ENCODE assay signal across 9 cellular contexts in genomic region chr16:22232277-22233049, GRCh38. TPM values are rescaled to one million over a fixed set of nuclear protein-coding genes. Genes with fewer than 3 reads are reported as not detected.
DNase-seq lines count a peak whose midpoint lies in the region; ATAC-seq, FAIRE-seq and TF ChIP-seq lines count a peak whose summit lies in the region.
"Had no signal": no experiment of that assay in that cellular context is flagged by ENCODE, and none has a peak within 500 bp of the region (broad histone marks: within the 10 kb centered on the region; RNA-seq: fewer than 3 reads in every experiment).

No MANE protein-coding gene starts in this region.

- H3K79me2 ChIP-seq in MM.1S (ENCODE audit: low read length): no peaks in the 10 kb centered on the region

- TF ChIP-seq EP300 in ovary (IDR thresholded peaks at IDR 0.05): no peak

- no peak overlapping the region for H3K4me3 ChIP-seq in MM.1S (ENCODE audit: low read length)
- H3K4me3 ChIP-seq in ovary: no peak overlapping the region

- FAIRE-seq in HTR-8/SVneo (lab: Jason Lieb, UNC): no peak

- H3K27me3 ChIP-seq in MM.1S (replicated peaks; ENCODE audit: insufficient read depth, low read length): no peaks in the 10 kb centered on the region
- no peaks in the 10 kb centered on the region for H3K27me3 ChIP-seq in ovary

- peak; percentile 66 for ATAC-seq in left ventricle myocardium superior
- ATAC-seq in stimulated activated memory B cell treated with anti-CD40 and anti-IgM and Interleukin-4, amounts not matched to agents 10 μg/mL and 1 μg/mL and 100 μg/mL, for 72 hours: no peak

- H3K27ac Mint-ChIP-seq in T-helper 1 cell treated with Interleukin-12 subunit alpha and Interleukin-12 subunit beta and Interleukin-4 antibody, amounts not matched to agents 30 μg/mL and 1 μg/mL, for 36 hours: peak overlapping the region; percentile 11
- peak overlapping the region; percentile 7 for H3K27ac Mint-ChIP-seq in stimulated activated memory B cell treated with anti-CD40 and anti-IgM and Interleukin-4, amounts not matched to agents 10 μg/mL and 1 μg/mL and 100 μg/mL, for 72 hours
- H3K27ac Mint-ChIP-seq: memory B cell had no signal

- H3K27ac ChIP-seq in MM.1S (ENCODE audit: low read length): no peak overlapping the region
- no peak overlapping the region for H3K27ac ChIP-seq in ovary

- no peaks in the 10 kb centered on the region for H3K27me3 Mint-ChIP-seq in T-helper 1 cell treated with Interleukin-12 subunit alpha and Interleukin-12 subunit beta and Interleukin-4 antibody, amounts not matched to agents 30 μg/mL and 1 μg/mL, for 36 hours (ENCODE audit: low read depth)
- no peaks in the 10 kb centered on the region for H3K27me3 Mint-ChIP-seq in stimulated activated memory B cell treated with anti-CD40 and anti-IgM and Interleukin-4, amounts not matched to agents 10 μg/mL and 1 μg/mL and 100 μg/mL, for 72 hours
- H3K27me3 Mint-ChIP-seq: memory B cell had no signal

- intact Hi-C loops in left ventricle myocardium superior (cut with micrococcal nuclease) (loop anchor here (10.0 kb wide), 1 partner anchor 62 kb away; the partner anchor contains the start of gene POLR3E), ovary (cut with DNase I) (no loop called here)

- TF ChIP-seq CTCF in MM.1S (IDR thresholded peaks at IDR 0.05; ENCODE audit: low read length) (no peak), ovary (IDR thresholded peaks at IDR 0.05) (no peak)

- no peaks in the 10 kb centered on the region for H3K9me3 Mint-ChIP-seq in T-helper 1 cell treated with Interleukin-12 subunit alpha and Interleukin-12 subunit beta and Interleukin-4 antibody, amounts not matched to agents 30 μg/mL and 1 μg/mL, for 36 hours
- no peaks in the 10 kb centered on the region for H3K9me3 Mint-ChIP-seq in stimulated activated memory B cell treated with anti-CD40 and anti-IgM and Interleukin-4, amounts not matched to agents 10 μg/mL and 1 μg/mL and 100 μg/mL, for 72 hours
- H3K9me3 Mint-ChIP-seq: memory B cell had no signal

- H3K9me3 ChIP-seq in MM.1S (replicated peaks; ENCODE audit: insufficient read depth, low read length) (no peaks in the 10 kb centered on the region), ovary (no peaks in the 10 kb centered on the region)

- H3K36me3 Mint-ChIP-seq in T-helper 1 cell treated with Interleukin-12 subunit alpha and Interleukin-12 subunit beta and Interleukin-4 antibody, amounts not matched to agents 30 μg/mL and 1 μg/mL, for 36 hours (ENCODE audit: low read depth): peaks cover 21% of the 10 kb centered on the region
- peaks cover 55% of the 10 kb centered on the region for H3K36me3 Mint-ChIP-seq in stimulated activated memory B cell treated with anti-CD40 and anti-IgM and Interleukin-4, amounts not matched to agents 10 μg/mL and 1 μg/mL and 100 μg/mL, for 72 hours

- H3K4me1 ChIP-seq in MM.1S (ENCODE audit: low read length) (no peaks in the 10 kb centered on the region), ovary (ENCODE audit: insufficient read depth) (no peaks in the 10 kb centered on the region)

- H2AFZ ChIP-seq in MM.1S (ENCODE audit: low read length): no peak overlapping the region

- H3K36me3 ChIP-seq in MM.1S (replicated peaks; ENCODE audit: insufficient read depth, low read length) (no peaks in the 10 kb centered on the region), ovary (no peaks in the 10 kb centered on the region)

- no peak overlapping the region for H3K4me2 ChIP-seq in MM.1S (ENCODE audit: low read depth, low read length)

- WGBS in ovary, 3 donors: 87 to 89% (median 87%) methylated on average over 16 of the region's 16 CpGs

- H3K4me3 Mint-ChIP-seq in T-helper 1 cell treated with Interleukin-12 subunit alpha and Interleukin-12 subunit beta and Interleukin-4 antibody, amounts not matched to agents 30 μg/mL and 1 μg/mL, for 36 hours: no peak overlapping the region
- H3K4me3 Mint-ChIP-seq in stimulated activated memory B cell treated with anti-CD40 and anti-IgM and Interleukin-4, amounts not matched to agents 10 μg/mL and 1 μg/mL and 100 μg/mL, for 72 hours: no peak overlapping the region
- H3K4me3 Mint-ChIP-seq: memory B cell had no signal

- peaks cover 5% of the 10 kb centered on the region for H3K4me1 Mint-ChIP-seq in T-helper 1 cell treated with Interleukin-12 subunit alpha and Interleukin-12 subunit beta and Interleukin-4 antibody, amounts not matched to agents 30 μg/mL and 1 μg/mL, for 36 hours (ENCODE audit: low read depth)
- no peaks in the 10 kb centered on the region for H3K4me1 Mint-ChIP-seq in stimulated activated memory B cell treated with anti-CD40 and anti-IgM and Interleukin-4, amounts not matched to agents 10 μg/mL and 1 μg/mL and 100 μg/mL, for 72 hours
- H3K4me1 Mint-ChIP-seq: memory B cell had no signal

- no peaks in the 10 kb centered on the region for H3K9me2 ChIP-seq in MM.1S (replicated peaks; ENCODE audit: insufficient read depth, low read length)

- DNase-seq in NCI-H2081 (lab: John Stamatoyannopoulos, UW) (peak; percentile 23 to 55), NCI-H2081 treated with DMSO at 0.1 percent for 48 hours (lab: John Stamatoyannopoulos, UW) (no peak), left ventricle myocardium superior (no peak), MM.1S (no peak), HTR-8/SVneo (ENCODE audit: insufficient read length, low spot score) (no peak), ovary (no peak)

- H3F3A ChIP-seq in MM.1S (ENCODE audit: insufficient read depth, low read length): no peaks in the 10 kb centered on the region

- H4K20me1 ChIP-seq in MM.1S (ENCODE audit: insufficient read depth, low read length): no peaks in the 10 kb centered on the region

- TF ChIP-seq POLR2A in ovary (IDR thresholded peaks at IDR 0.05): no peak

- no peak overlapping the region for H3K9ac ChIP-seq in MM.1S (ENCODE audit: low read length)

RNA-seq across cellular contexts. Expression of gene EEF2K, which starts 26.4 kb away (rescaled TPM):
- 29.9 TPM for total RNA-seq in left ventricle myocardium superior
- total RNA-seq in ovary: 10 to 100 TPM in 6 of 7 donors, 1 to 10 TPM in 1; 8.1 to 37.6 (median 28.0) TPM
- 10 to 100 TPM in 1 of 2 donors, 1 to 10 TPM in 1; 8.4 to 18.8 TPM for polyA plus RNA-seq in ovary

Comparison
In these comparisons a context has a peak if more than half of its experiments do, and no peak if none do; other contexts are left out.
1. DNase-seq: peak in NCI-H2081 (2 of 2); none in NCI-H2081 treated with DMSO at 0.1 percent for 48 hours (single experiment), left ventricle myocardium superior (single experiment), MM.1S (single experiment), HTR-8/SVneo (single experiment) and ovary (0 of 5).